In the genomic region with DNA sequence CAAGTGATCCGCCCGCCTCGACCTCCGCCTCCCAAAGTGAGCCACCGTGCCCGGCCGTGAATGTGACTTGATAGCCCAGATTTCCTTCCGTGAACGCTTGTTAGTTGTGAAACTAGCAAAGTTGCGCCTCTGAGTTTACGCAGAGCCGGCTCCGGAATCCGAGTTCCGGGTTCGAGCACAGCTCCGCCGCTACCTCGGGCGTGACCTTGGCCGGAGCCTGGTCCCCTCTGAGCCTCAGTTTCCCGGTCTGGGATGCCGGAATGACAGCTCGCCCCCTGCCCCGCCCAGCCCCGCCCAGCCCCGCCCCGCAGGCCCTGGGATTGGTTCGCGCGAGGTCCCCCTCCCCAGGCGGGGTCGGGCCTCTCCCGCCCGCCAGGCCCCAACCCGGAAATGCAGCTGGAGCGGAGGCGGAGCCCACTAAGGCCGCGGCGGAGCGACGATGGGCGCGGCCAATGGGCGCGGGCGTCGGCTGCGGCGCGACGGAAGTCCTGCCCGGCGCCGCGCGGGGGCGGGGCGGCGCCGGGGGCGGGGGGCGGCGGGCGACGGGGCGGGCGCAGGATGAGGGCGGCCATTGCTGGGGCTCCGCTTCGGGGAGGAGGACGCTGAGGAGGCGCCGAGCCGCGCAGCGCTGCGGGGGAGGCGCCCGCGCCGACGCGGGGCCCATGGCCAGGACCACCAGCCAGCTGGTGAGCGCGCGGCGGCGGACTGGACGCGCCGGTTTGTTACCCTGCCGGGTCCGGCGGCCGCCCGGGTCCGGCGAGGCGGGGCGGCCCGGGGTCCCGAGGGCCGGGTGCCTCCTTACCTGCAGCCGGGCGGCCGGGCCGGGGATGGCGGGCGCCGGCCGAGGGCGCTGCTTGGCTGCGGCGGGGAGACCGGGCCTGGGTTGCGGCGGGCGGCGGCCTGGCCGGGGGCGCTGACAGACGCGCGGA, we compare ENCODE assay signal across 1 cellular context.
A peak's percentile ranks its signal among the peaks of the same experiment; 100 is the strongest.
TF ChIP-seq lines count a peak whose summit lies in the region.

A gene (plus strand): TSS at position 571 of the 929 bp plus-strand sequence. CDS start 92 bp downstream, at position 663.

TF ChIP-seq in HepG2, 621 proteins besides CTCF, POLR2A, EP300 and RAD21 (continued from another document and continues in another):
- TF ChIP-seq, protein P1, sequence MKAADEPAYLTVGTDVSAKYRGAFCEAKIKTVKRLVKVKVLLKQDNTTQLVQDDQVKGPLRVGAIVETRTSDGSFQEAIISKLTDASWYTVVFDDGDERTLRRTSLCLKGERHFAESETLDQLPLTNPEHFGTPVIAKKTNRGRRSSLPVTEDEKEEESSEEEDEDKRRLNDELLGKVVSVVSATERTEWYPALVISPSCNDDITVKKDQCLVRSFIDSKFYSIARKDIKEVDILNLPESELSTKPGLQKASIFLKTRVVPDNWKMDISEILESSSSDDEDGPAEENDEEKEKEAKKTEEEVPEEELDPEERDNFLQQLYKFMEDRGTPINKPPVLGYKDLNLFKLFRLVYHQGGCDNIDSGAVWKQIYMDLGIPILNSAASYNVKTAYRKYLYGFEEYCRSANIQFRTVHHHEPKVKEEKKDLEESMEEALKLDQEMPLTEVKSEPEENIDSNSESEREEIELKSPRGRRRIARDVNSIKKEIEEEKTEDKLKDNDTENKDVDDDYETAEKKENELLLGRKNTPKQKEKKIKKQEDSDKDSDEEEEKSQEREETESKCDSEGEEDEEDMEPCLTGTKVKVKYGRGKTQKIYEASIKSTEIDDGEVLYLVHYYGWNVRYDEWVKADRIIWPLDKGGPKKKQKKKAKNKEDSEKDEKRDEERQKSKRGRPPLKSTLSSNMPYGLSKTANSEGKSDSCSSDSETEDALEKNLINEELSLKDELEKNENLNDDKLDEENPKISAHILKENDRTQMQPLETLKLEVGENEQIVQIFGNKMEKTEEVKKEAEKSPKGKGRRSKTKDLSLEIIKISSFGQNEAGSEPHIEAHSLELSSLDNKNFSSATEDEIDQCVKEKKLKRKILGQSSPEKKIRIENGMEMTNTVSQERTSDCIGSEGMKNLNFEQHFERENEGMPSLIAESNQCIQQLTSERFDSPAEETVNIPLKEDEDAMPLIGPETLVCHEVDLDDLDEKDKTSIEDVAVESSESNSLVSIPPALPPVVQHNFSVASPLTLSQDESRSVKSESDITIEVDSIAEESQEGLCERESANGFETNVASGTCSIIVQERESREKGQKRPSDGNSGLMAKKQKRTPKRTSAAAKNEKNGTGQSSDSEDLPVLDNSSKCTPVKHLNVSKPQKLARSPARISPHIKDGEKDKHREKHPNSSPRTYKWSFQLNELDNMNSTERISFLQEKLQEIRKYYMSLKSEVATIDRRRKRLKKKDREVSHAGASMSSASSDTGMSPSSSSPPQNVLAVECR (CRISPR knock-in tag; IDR thresholded peaks at IDR 0.05; ENCODE audit: borderline replicate concordance), result peak; percentile 59; the same call in 1 of the 2 replicates
- no peak for TF ChIP-seq PRPF4 (IDR thresholded peaks at IDR 0.05; ENCODE audit: low read depth, low read length, poor library complexity, severe bottlenecking)
- TF ChIP-seq AGO2 (optimal IDR thresholded peaks at IDR 0.05; ENCODE audit: low read depth, low read length), result no peak
- TF ChIP-seq ZNF496 (CRISPR knock-in tag; IDR thresholded peaks at IDR 0.05; ENCODE audit: insufficient replicate concordance), result no peak
- peak; percentile 88 for TF ChIP-seq SP2 (CRISPR knock-in tag; IDR thresholded peaks at IDR 0.05)
- TF ChIP-seq, protein P2, sequence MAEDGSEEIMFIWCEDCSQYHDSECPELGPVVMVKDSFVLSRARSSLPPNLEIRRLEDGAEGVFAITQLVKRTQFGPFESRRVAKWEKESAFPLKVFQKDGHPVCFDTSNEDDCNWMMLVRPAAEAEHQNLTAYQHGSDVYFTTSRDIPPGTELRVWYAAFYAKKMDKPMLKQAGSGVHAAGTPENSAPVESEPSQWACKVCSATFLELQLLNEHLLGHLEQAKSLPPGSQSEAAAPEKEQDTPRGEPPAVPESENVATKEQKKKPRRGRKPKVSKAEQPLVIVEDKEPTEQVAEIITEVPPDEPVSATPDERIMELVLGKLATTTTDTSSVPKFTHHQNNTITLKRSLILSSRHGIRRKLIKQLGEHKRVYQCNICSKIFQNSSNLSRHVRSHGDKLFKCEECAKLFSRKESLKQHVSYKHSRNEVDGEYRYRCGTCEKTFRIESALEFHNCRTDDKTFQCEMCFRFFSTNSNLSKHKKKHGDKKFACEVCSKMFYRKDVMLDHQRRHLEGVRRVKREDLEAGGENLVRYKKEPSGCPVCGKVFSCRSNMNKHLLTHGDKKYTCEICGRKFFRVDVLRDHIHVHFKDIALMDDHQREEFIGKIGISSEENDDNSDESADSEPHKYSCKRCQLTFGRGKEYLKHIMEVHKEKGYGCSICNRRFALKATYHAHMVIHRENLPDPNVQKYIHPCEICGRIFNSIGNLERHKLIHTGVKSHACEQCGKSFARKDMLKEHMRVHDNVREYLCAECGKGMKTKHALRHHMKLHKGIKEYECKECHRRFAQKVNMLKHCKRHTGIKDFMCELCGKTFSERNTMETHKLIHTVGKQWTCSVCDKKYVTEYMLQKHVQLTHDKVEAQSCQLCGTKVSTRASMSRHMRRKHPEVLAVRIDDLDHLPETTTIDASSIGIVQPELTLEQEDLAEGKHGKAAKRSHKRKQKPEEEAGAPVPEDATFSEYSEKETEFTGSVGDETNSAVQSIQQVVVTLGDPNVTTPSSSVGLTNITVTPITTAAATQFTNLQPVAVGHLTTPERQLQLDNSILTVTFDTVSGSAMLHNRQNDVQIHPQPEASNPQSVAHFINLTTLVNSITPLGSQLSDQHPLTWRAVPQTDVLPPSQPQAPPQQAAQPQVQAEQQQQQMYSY (CRISPR knock-in tag; IDR thresholded peaks at IDR 0.05), result peak; percentile 82
- peak; percentile 39; the same call in 1 of the 2 replicates for TF ChIP-seq SP5 (CRISPR knock-in tag; IDR thresholded peaks at IDR 0.05; ENCODE audit: borderline replicate concordance, low read depth)
- peak; percentile 44; the same call in 1 of the 3 replicates for TF ChIP-seq MXI1 (IDR thresholded peaks at IDR 0.05; ENCODE audit: borderline replicate concordance, low read depth, low read length)
- no peak for TF ChIP-seq ZNF329 (CRISPR knock-in tag; IDR thresholded peaks at IDR 0.05; ENCODE audit: low read depth)
- peak; percentile 33; the same call in 1 of the 2 replicates for TF ChIP-seq ZFY (CRISPR knock-in tag; IDR thresholded peaks at IDR 0.05)
- TF ChIP-seq KDM2A (CRISPR knock-in tag; IDR thresholded peaks at IDR 0.05; ENCODE audit: borderline replicate concordance, low read depth), result peak; percentile 47; the same call in 1 of the 2 replicates
- TF ChIP-seq, protein P3, sequence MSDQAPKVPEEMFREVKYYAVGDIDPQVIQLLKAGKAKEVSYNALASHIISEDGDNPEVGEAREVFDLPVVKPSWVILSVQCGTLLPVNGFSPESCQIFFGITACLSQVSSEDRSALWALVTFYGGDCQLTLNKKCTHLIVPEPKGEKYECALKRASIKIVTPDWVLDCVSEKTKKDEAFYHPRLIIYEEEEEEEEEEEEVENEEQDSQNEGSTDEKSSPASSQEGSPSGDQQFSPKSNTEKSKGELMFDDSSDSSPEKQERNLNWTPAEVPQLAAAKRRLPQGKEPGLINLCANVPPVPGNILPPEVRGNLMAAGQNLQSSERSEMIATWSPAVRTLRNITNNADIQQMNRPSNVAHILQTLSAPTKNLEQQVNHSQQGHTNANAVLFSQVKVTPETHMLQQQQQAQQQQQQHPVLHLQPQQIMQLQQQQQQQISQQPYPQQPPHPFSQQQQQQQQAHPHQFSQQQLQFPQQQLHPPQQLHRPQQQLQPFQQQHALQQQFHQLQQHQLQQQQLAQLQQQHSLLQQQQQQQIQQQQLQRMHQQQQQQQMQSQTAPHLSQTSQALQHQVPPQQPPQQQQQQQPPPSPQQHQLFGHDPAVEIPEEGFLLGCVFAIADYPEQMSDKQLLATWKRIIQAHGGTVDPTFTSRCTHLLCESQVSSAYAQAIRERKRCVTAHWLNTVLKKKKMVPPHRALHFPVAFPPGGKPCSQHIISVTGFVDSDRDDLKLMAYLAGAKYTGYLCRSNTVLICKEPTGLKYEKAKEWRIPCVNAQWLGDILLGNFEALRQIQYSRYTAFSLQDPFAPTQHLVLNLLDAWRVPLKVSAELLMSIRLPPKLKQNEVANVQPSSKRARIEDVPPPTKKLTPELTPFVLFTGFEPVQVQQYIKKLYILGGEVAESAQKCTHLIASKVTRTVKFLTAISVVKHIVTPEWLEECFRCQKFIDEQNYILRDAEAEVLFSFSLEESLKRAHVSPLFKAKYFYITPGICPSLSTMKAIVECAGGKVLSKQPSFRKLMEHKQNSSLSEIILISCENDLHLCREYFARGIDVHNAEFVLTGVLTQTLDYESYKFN (CRISPR knock-in tag; conservative IDR thresholded peaks at IDR 0.05), result 0 out of 2 replicates have a peak, but pooled peaks have one; percentile 14
- TF ChIP-seq MIER3 (CRISPR knock-in tag; IDR thresholded peaks at IDR 0.05; ENCODE audit: borderline replicate concordance), result no peak
- TF ChIP-seq, protein P4, sequence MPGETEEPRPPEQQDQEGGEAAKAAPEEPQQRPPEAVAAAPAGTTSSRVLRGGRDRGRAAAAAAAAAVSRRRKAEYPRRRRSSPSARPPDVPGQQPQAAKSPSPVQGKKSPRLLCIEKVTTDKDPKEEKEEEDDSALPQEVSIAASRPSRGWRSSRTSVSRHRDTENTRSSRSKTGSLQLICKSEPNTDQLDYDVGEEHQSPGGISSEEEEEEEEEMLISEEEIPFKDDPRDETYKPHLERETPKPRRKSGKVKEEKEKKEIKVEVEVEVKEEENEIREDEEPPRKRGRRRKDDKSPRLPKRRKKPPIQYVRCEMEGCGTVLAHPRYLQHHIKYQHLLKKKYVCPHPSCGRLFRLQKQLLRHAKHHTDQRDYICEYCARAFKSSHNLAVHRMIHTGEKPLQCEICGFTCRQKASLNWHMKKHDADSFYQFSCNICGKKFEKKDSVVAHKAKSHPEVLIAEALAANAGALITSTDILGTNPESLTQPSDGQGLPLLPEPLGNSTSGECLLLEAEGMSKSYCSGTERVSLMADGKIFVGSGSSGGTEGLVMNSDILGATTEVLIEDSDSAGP (CRISPR knock-in tag; IDR thresholded peaks at IDR 0.05; ENCODE audit: borderline replicate concordance), result peak; percentile 23; the same call in 1 of the 2 replicates
- TF ChIP-seq, protein P5, sequence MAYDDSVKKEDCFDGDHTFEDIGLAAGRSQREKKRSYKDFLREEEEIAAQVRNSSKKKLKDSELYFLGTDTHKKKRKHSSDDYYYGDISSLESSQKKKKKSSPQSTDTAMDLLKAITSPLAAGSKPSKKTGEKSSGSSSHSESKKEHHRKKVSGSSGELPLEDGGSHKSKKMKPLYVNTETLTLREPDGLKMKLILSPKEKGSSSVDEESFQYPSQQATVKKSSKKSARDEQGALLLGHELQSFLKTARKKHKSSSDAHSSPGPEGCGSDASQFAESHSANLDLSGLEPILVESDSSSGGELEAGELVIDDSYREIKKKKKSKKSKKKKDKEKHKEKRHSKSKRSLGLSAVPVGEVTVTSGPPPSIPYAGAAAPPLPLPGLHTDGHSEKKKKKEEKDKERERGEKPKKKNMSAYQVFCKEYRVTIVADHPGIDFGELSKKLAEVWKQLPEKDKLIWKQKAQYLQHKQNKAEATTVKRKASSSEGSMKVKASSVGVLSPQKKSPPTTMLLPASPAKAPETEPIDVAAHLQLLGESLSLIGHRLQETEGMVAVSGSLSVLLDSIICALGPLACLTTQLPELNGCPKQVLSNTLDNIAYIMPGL (CRISPR knock-in tag; IDR thresholded peaks at IDR 0.05; ENCODE audit: borderline replicate concordance in 1 of 2, low read depth in 1 of 2), result 0 out of 4 replicates have a peak, but pooled peaks of 1 of the 2 experiments have one; percentile 23
- TF ChIP-seq, protein P6, sequence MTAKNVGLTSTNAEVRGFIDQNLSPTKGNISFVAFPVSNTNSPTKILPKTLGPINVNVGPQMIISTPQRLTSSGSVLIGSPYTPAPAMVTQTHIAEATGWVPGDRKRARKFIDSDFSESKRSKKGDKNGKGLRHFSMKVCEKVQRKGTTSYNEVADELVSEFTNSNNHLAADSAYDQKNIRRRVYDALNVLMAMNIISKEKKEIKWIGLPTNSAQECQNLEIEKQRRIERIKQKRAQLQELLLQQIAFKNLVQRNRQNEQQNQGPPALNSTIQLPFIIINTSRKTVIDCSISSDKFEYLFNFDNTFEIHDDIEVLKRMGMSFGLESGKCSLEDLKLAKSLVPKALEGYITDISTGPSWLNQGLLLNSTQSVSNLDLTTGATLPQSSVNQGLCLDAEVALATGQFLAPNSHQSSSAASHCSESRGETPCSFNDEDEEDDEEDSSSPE (CRISPR knock-in tag; IDR thresholded peaks at IDR 0.05), result 0 out of 2 replicates have a peak, but pooled peaks have one; percentile 44
- TF ChIP-seq, protein P7, sequence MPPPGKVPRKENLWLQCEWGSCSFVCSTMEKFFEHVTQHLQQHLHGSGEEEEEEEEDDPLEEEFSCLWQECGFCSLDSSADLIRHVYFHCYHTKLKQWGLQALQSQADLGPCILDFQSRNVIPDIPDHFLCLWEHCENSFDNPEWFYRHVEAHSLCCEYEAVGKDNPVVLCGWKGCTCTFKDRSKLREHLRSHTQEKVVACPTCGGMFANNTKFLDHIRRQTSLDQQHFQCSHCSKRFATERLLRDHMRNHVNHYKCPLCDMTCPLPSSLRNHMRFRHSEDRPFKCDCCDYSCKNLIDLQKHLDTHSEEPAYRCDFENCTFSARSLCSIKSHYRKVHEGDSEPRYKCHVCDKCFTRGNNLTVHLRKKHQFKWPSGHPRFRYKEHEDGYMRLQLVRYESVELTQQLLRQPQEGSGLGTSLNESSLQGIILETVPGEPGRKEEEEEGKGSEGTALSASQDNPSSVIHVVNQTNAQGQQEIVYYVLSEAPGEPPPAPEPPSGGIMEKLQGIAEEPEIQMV (CRISPR knock-in tag; IDR thresholded peaks at IDR 0.05; ENCODE audit: low read depth), result no peak
- no peak for TF ChIP-seq ZNF510 (CRISPR knock-in tag; IDR thresholded peaks at IDR 0.05; ENCODE audit: low read depth)
- TF ChIP-seq, protein P8, sequence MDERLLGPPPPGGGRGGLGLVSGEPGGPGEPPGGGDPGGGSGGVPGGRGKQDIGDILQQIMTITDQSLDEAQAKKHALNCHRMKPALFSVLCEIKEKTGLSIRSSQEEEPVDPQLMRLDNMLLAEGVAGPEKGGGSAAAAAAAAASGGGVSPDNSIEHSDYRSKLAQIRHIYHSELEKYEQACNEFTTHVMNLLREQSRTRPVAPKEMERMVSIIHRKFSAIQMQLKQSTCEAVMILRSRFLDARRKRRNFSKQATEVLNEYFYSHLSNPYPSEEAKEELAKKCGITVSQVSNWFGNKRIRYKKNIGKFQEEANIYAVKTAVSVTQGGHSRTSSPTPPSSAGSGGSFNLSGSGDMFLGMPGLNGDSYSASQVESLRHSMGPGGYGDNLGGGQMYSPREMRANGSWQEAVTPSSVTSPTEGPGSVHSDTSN (CRISPR knock-in tag; IDR thresholded peaks at IDR 0.05), result peak; percentile 78
- TF ChIP-seq, protein P9, sequence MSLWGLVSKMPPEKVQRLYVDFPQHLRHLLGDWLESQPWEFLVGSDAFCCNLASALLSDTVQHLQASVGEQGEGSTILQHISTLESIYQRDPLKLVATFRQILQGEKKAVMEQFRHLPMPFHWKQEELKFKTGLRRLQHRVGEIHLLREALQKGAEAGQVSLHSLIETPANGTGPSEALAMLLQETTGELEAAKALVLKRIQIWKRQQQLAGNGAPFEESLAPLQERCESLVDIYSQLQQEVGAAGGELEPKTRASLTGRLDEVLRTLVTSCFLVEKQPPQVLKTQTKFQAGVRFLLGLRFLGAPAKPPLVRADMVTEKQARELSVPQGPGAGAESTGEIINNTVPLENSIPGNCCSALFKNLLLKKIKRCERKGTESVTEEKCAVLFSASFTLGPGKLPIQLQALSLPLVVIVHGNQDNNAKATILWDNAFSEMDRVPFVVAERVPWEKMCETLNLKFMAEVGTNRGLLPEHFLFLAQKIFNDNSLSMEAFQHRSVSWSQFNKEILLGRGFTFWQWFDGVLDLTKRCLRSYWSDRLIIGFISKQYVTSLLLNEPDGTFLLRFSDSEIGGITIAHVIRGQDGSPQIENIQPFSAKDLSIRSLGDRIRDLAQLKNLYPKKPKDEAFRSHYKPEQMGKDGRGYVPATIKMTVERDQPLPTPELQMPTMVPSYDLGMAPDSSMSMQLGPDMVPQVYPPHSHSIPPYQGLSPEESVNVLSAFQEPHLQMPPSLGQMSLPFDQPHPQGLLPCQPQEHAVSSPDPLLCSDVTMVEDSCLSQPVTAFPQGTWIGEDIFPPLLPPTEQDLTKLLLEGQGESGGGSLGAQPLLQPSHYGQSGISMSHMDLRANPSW (CRISPR knock-in tag; IDR thresholded peaks at IDR 0.05; ENCODE audit: borderline replicate concordance), result no peak
